ENCODE assay signal across 1 cellular context in the genomic region with DNA sequence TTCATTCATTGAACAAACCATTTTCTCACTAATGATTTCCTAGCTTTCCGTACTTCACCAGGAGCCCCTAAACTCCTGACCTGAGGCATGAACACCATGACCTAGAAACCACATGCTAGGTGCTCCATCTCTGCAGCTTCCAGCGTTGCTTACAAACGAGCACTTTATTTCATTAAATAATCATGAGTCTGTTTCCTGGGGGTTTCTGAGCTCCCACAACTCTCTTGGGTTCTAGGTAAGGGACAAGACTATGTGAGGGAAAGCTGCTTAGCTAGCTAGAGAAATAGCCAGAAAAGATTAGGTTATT.
TF ChIP-seq lines count a peak whose summit lies in the region.

No MANE protein-coding gene starts in this region.

TF ChIP-seq in HEK293, 187 proteins besides CTCF, POLR2A, EP300 and RAD21 (continued from another document):
- TF ChIP-seq TSHZ1 (tag by site-specific recombination; IDR thresholded peaks at IDR 0.05; ENCODE audit: borderline replicate concordance), result no peak
- no peak for TF ChIP-seq IKZF3 (tag by site-specific recombination; IDR thresholded peaks at IDR 0.05)
- no peak for TF ChIP-seq ZNF677 (tag by site-specific recombination; IDR thresholded peaks at IDR 0.05)
- TF ChIP-seq ZNF76 (tag by site-specific recombination; IDR thresholded peaks at IDR 0.05; ENCODE audit: borderline replicate concordance, low read depth), result no peak
- no peak for TF ChIP-seq MZF1 (tag by site-specific recombination; IDR thresholded peaks at IDR 0.05; ENCODE audit: borderline replicate concordance)
